ENCODE assay signal across 8 cellular contexts in genomic region chr6:124964084-124964763, GRCh38. TPM values are rescaled to one million over a fixed set of nuclear protein-coding genes. Genes with fewer than 3 reads are reported as not detected.
DNase-seq lines count a peak whose midpoint lies in the region; ATAC-seq and TF ChIP-seq lines count a peak whose summit lies in the region.

No MANE protein-coding gene starts in this region.

- WGBS in right lobe of liver (ENCODE audit: insufficient coverage, low coverage, low lambda C conversion rate, missing lambda C conversion rate): 3% methylated on average over 6 of the region's 6 CpGs

- intact Hi-C loops in right lobe of liver (cut with DNase I): no loop called here

- ATAC-seq in right lobe of liver: peak; percentile 44 to 77 (median 58)
- ATAC-seq in HG02981 (IDR thresholded peaks at IDR 0.05; ENCODE audit: unreplicated experiment): no peak

- no peak for TF ChIP-seq CTCF in right lobe of liver (IDR thresholded peaks at IDR 0.05)

- H3K27ac ChIP-seq in caudate nucleus (ENCODE audit: low read depth, low read length) (peak overlapping the region; percentile 56), right lobe of liver (peak overlapping the region; percentile 78 to 95 (median 86))

- no peaks in the 10 kb centered on the region for H3K9me3 ChIP-seq in right lobe of liver

- H3K36me3 ChIP-seq in right lobe of liver: no peaks in the 10 kb centered on the region

- H3K4me3 ChIP-seq in right lobe of liver: peak overlapping the region; percentile 51 to 79 (median 71)

- no peaks in the 10 kb centered on the region for H3K27me3 ChIP-seq in right lobe of liver

- H3K4me1 ChIP-seq in right lobe of liver: peaks cover 0 to 28% (median 6%) of the 10 kb centered on the region in 4 donors

- DNase-seq in NCI-H1417 (lab: John Stamatoyannopoulos, UW): peak in 2 of 3 experiments; percentile 8 to 34
- no peak for DNase-seq in NCI-H1417 treated with DMSO at 0.1 percent for 48 hours (lab: John Stamatoyannopoulos, UW)
- peak in 4 of 61 donors; percentile 4 to 62 (median 21) for DNase-seq in caudate nucleus (lab: John Stamatoyannopoulos, UW)
- peak in 2 of 3 donors; percentile 28 to 89 for DNase-seq in right lobe of liver
- peak; percentile 72 for DNase-seq in superior temporal gyrus (ENCODE audit: extremely low spot score)
- no peak for DNase-seq in DMS153 (lab: John Stamatoyannopoulos, UW)
- no peak for DNase-seq in stimulated activated CD4-positive, alpha-beta T cell treated with anti-CD3 and anti-CD28 coated beads, Interleukin-4, amount 100 ng/mL, for 4 hours

- TF ChIP-seq POLR2A in right lobe of liver (IDR thresholded peaks at IDR 0.05): peak; percentile 77

RNA-seq across cellular contexts. Expression of gene RNF217, which starts 2.0 kb away (rescaled TPM):
- total RNA-seq in right lobe of liver: 10 to 100 TPM in 5 of 6 experiments, 1 to 10 TPM in 1; 9.8 to 20.7 (median 14.3) TPM

Comparison
In these comparisons a context has a peak if more than half of its experiments do, and no peak if none do; other contexts are left out.
1. DNase-seq: peak in NCI-H1417 (2 of 3), right lobe of liver (2 of 3) and superior temporal gyrus (single experiment); none in NCI-H1417 treated with DMSO at 0.1 percent for 48 hours (single experiment), DMS153 (single experiment) and stimulated activated CD4-positive, alpha-beta T cell treated with anti-CD3 and anti-CD28 coated beads, Interleukin-4, amount 100 ng/mL, for 4 hours (0 of 2).